7 cellular contexts compared by ENCODE assay signal in genomic region chr1:29282924-29283803, GRCh38.
DNase-seq lines count a peak whose midpoint lies in the region; ATAC-seq and TF ChIP-seq lines count a peak whose summit lies in the region.

No MANE protein-coding gene starts in this region.

- no peaks in the 10 kb centered on the region for H3K9me3 Mint-ChIP-seq in activated naive CD8-positive, alpha-beta T cell (ENCODE audit: low read depth)

- no peaks in the 10 kb centered on the region for H3K9me3 ChIP-seq in iPS-18c (ENCODE audit: control insufficient read depth, insufficient read depth, low read length)

- H3K36me3 Mint-ChIP-seq in activated naive CD8-positive, alpha-beta T cell, result no peaks in the 10 kb centered on the region

- H3K27ac Mint-ChIP-seq in activated naive CD8-positive, alpha-beta T cell, result no peak overlapping the region

- no peak for TF ChIP-seq CTCF in LNCaP clone FGC (IDR thresholded peaks at IDR 0.05; ENCODE audit: control insufficient read depth, extremely low read depth, insufficient read depth)

- H3K4me3 ChIP-seq in LNCaP clone FGC (ENCODE audit: low read depth, low read length), result no peak overlapping the region
- peak overlapping the region; percentile 47 for H3K4me3 ChIP-seq in iPS-18c (ENCODE audit: insufficient read depth, low read depth, low read length)

- DNase-seq in GM03348 (ENCODE audit: low spot score) (peak; percentile 56), LNCaP clone FGC (ENCODE audit: low read depth) (peak; percentile 50), NOMO-1 treated with dmso at 0.1 percent for 144 hours (lab: John Stamatoyannopoulos, UW; ENCODE audit: unreplicated experiment) (no peak)

- H3K4me3 Mint-ChIP-seq in activated naive CD8-positive, alpha-beta T cell, result peak overlapping the region; percentile 17

- H3K4me1 Mint-ChIP-seq in activated naive CD8-positive, alpha-beta T cell (ENCODE audit: low read depth), result peaks cover 2% of the 10 kb centered on the region

- H3K27me3 Mint-ChIP-seq in activated naive CD8-positive, alpha-beta T cell, result no peaks in the 10 kb centered on the region

- no peak for ATAC-seq in HG03108 (IDR thresholded peaks at IDR 0.05; ENCODE audit: unreplicated experiment)
- no peak for ATAC-seq in HG02970 (IDR thresholded peaks at IDR 0.05; ENCODE audit: low FRiP score, unreplicated experiment)
